In genomic region chr1:47758341-47759237, GRCh38 we compare ENCODE assay signal across 24 cellular contexts.
DNase-seq lines count a peak whose midpoint lies in the region; ATAC-seq and TF ChIP-seq lines count a peak whose summit lies in the region.
"Had no signal": no experiment of that assay in that cellular context is flagged by ENCODE, and none has a peak within 500 bp of the region (broad histone marks: within the 10 kb centered on the region; RNA-seq: fewer than 3 reads in every experiment).

No MANE protein-coding gene starts in this region.

- DNase-seq in cardiac septum (ENCODE audit: low spot score) (peak; percentile 75), left ventricle myocardium inferior (no peak), brain pericyte (ENCODE audit: low read depth, low spot score) (peak; percentile 59), tibial artery (peak; percentile 78 to 96), transverse colon (no peak)
- no peak for DNase-seq in effector memory CD8-positive, alpha-beta T cell
- DNase-seq: activated CD8-positive, alpha-beta T cell treated with anti-CD3 and anti-CD28 coated beads, Interleukin-2, amount 10 ng/mL, durations not matched to agents 7 days and 5 days; activated naive CD8-positive, alpha-beta T cell treated with anti-CD3 and anti-CD28 coated beads, Interleukin-2, amount 10 ng/mL, durations not matched to agents 7 days and 5 days; BE2C; Calu3; caudate nucleus; naive B cell; NCI-H1930; NCI-H446 treated with DMSO at 0.1 percent for 48 hours; NK-92 treated with Interleukin-12 subunit alpha and Interleukin-12 subunit beta, amount 100 ng/mL, for 24 hours; small intestine; stimulated activated CD4-positive, alpha-beta T cell treated with anti-CD3 and anti-CD28 coated beads, Interleukin-4, amount 100 ng/mL, for 24 hours; stomach; T-helper 9 cell had no signal

- intact Hi-C loops in cardiac septum (cut with DNase I) (loop anchor here (5.0 kb wide), 1 partner anchor 174 kb away; no protein-coding TSS in a partner anchor), left ventricle myocardium inferior (cut with micrococcal nuclease) (no loop called here), tibial artery (cut with DNase I; ENCODE audit: low total_unique reads) (no loop called here), transverse colon (cut with DNase I; ENCODE audit: low total_unique reads) (no loop called here)

- WGBS in transverse colon (ENCODE audit: low coverage in 1 of 2), 2 donors = 75 to 89% methylated on average over 3 to 19 of the region's 20 CpGs

- H3K4me1 ChIP-seq in left ventricle myocardium inferior = peaks cover 11% of the 10 kb centered on the region
- H3K4me1 ChIP-seq in tibial artery = peaks cover 0 to 68% (median 52%) of the 10 kb centered on the region in 4 donors
- H3K4me1 ChIP-seq in transverse colon = no peaks in the 10 kb centered on the region
- H3K4me1 ChIP-seq: BE2C, pancreas, stomach had no signal

- H3K36me3 Mint-ChIP-seq in effector memory CD8-positive, alpha-beta T cell (ENCODE audit: insufficient read depth) = no peaks in the 10 kb centered on the region
- H3K36me3 Mint-ChIP-seq: activated naive CD8-positive, alpha-beta T cell treated with anti-CD3 and anti-CD28 coated beads, Interleukin-2, amount 10 ng/mL, durations not matched to agents 7 days and 5 days; IgD-negative memory B cell; naive B cell had no signal

- H3K27ac Mint-ChIP-seq in effector memory CD8-positive, alpha-beta T cell = peak overlapping the region in 1 of 2 donors; percentile 20
- H3K27ac Mint-ChIP-seq: activated CD8-positive, alpha-beta T cell treated with anti-CD3 and anti-CD28 coated beads, Interleukin-2, amount 10 ng/mL, durations not matched to agents 7 days and 5 days; activated naive CD8-positive, alpha-beta T cell treated with anti-CD3 and anti-CD28 coated beads, Interleukin-2, amount 10 ng/mL, durations not matched to agents 7 days and 5 days; IgD-negative memory B cell; naive B cell had no signal

- no peak overlapping the region for H3K4me3 ChIP-seq in left ventricle myocardium inferior
- peak overlapping the region; percentile 23 to 35 for H3K4me3 ChIP-seq in tibial artery
- no peak overlapping the region for H3K4me3 ChIP-seq in transverse colon
- H3K4me3 ChIP-seq: pancreas, stomach had no signal

- no peak overlapping the region for H3K4me3 Mint-ChIP-seq in effector memory CD8-positive, alpha-beta T cell
- H3K4me3 Mint-ChIP-seq: activated CD8-positive, alpha-beta T cell treated with anti-CD3 and anti-CD28 coated beads, Interleukin-2, amount 10 ng/mL, durations not matched to agents 7 days and 5 days; activated naive CD8-positive, alpha-beta T cell treated with anti-CD3 and anti-CD28 coated beads, Interleukin-2, amount 10 ng/mL, durations not matched to agents 7 days and 5 days; IgD-negative memory B cell; naive B cell had no signal

- no peaks in the 10 kb centered on the region for H3K9me3 Mint-ChIP-seq in effector memory CD8-positive, alpha-beta T cell
- H3K9me3 Mint-ChIP-seq: activated naive CD8-positive, alpha-beta T cell treated with anti-CD3 and anti-CD28 coated beads, Interleukin-2, amount 10 ng/mL, durations not matched to agents 7 days and 5 days; IgD-negative memory B cell; naive B cell had no signal

- ATAC-seq in HG02678 (IDR thresholded peaks at IDR 0.05; ENCODE audit: unreplicated experiment) = no peak
- no peak for ATAC-seq in effector memory CD8-positive, alpha-beta T cell (replicated peaks)
- ATAC-seq: activated CD4-positive, CD25-positive, alpha-beta regulatory T cell treated with anti-CD3 and anti-CD28 coated beads, Interleukin-2, amount 50 U/mL, for 24 hours; activated CD8-positive, alpha-beta T cell treated with anti-CD3 and anti-CD28 coated beads, Interleukin-2, amount 10 ng/mL, durations not matched to agents 7 days and 5 days; pancreas had no signal

- no peaks in the 10 kb centered on the region for H3K9me3 ChIP-seq in left ventricle myocardium inferior (replicated peaks)
- H3K9me3 ChIP-seq in tibial artery = no peaks in the 10 kb centered on the region
- no peaks in the 10 kb centered on the region for H3K9me3 ChIP-seq in transverse colon
- H3K9me3 ChIP-seq: BE2C, pancreas, stomach had no signal

- H3K27ac ChIP-seq in left ventricle myocardium inferior (replicated peaks) (no peak overlapping the region), layer of hippocampus (ENCODE audit: low read depth, low read length) (peak overlapping the region; percentile 30), tibial artery (peak overlapping the region; percentile 84 to 90), transverse colon (no peak overlapping the region)
- H3K27ac ChIP-seq: pancreas, stomach had no signal

- peaks cover 24% of the 10 kb centered on the region for H3K27me3 ChIP-seq in left ventricle myocardium inferior (ENCODE audit: low read depth)
- H3K27me3 ChIP-seq in layer of hippocampus (ENCODE audit: control insufficient read depth, insufficient read depth, low read length) = peaks cover 5% of the 10 kb centered on the region
- no peaks in the 10 kb centered on the region for H3K27me3 ChIP-seq in tibial artery
- no peaks in the 10 kb centered on the region for H3K27me3 ChIP-seq in transverse colon
- H3K27me3 ChIP-seq: BE2C, pancreas had no signal

- H3K36me3 ChIP-seq in left ventricle myocardium inferior (no peaks in the 10 kb centered on the region), tibial artery (no peaks in the 10 kb centered on the region), transverse colon (no peaks in the 10 kb centered on the region)
- H3K36me3 ChIP-seq: BE2C, pancreas, stomach had no signal

- H3K27me3 Mint-ChIP-seq in effector memory CD8-positive, alpha-beta T cell = peaks cover 41 to 57% of the 10 kb centered on the region in 2 donors

- no peaks in the 10 kb centered on the region for H3K4me1 Mint-ChIP-seq in effector memory CD8-positive, alpha-beta T cell (ENCODE audit: low read depth in 2 of 2)
- H3K4me1 Mint-ChIP-seq: activated naive CD8-positive, alpha-beta T cell treated with anti-CD3 and anti-CD28 coated beads, Interleukin-2, amount 10 ng/mL, durations not matched to agents 7 days and 5 days; IgD-negative memory B cell; naive B cell had no signal

- in situ Hi-C loops in transverse colon (cut with MboI; ENCODE audit: low pct_ligation_motif_present in 1 of 4, low pct_unique_long_range_greater_than_20kb in 1 of 4, low sequenced_read_pairs in 3 of 4) = loop anchor here in 2 of 4 donors (25.0 kb wide), 2 partner anchors 304 to 479 kb away; no protein-coding TSS in a partner anchor

- TF ChIP-seq EP300 in transverse colon (IDR thresholded peaks at IDR 0.05; ENCODE audit: low read depth) = no peak

- TF ChIP-seq CTCF in left ventricle myocardium inferior (IDR thresholded peaks at IDR 0.05; ENCODE audit: borderline replicate concordance) = no peak
- no peak for TF ChIP-seq CTCF in tibial artery (IDR thresholded peaks at IDR 0.05)
- TF ChIP-seq CTCF in transverse colon (IDR thresholded peaks at IDR 0.05) = no peak

- TF ChIP-seq POLR2A in transverse colon (IDR thresholded peaks at IDR 0.05) = no peak

Comparison
In these comparisons a context has a peak if more than half of its experiments do, and no peak if none do; other contexts are left out.
1. DNase-seq: peak in cardiac septum (single experiment), brain pericyte (single experiment) and tibial artery (2 of 2); none in left ventricle myocardium inferior (single experiment), transverse colon (single experiment) and effector memory CD8-positive, alpha-beta T cell (0 of 3).
2. H3K27ac ChIP-seq: peak in layer of hippocampus (single experiment) and tibial artery (2 of 2); none in left ventricle myocardium inferior (single experiment) and transverse colon (0 of 4).
3. H3K4me3 ChIP-seq: peak in tibial artery (2 of 2); none in left ventricle myocardium inferior (single experiment) and transverse colon (0 of 4).